ENCODE assay signal across 24 cellular contexts in genomic region chr5:178281321-178281720, GRCh38.
"Had no signal": no experiment of that assay in that cellular context is flagged by ENCODE, and none has a peak within 500 bp of the region (broad histone marks: within the 10 kb centered on the region; RNA-seq: fewer than 3 reads in every experiment).

No MANE protein-coding gene starts in this region.

- ATAC-seq: activated T-cell treated with anti-CD3 and anti-CD28 coated beads, Interleukin-2, amount 50 U/mL, for 4 hours; gastroesophageal sphincter; heart left ventricle; stimulated activated effector memory CD8-positive, alpha-beta T cell treated with anti-CD3 and anti-CD28 coated beads, Interleukin-12 subunit alpha, Interleukin-12 subunit beta, amount 100 ng/mL, for 72 hours; stimulated activated naive CD8-positive, alpha-beta T cell treated with anti-CD3 and anti-CD28 coated beads, Interleukin-15, amount 100 ng/mL, for 72 hours; T-helper 17 cell had no signal

- H3K36me3 Mint-ChIP-seq: stimulated activated effector memory CD8-positive, alpha-beta T cell treated with anti-CD3 and anti-CD28 coated beads, Interleukin-12 subunit alpha, Interleukin-12 subunit beta, amount 100 ng/mL, for 72 hours had no signal

- H3K4me3 ChIP-seq: adrenal gland, coronary artery, esophagus squamous epithelium, gastroesophageal sphincter, heart left ventricle, lung, ovary, prostate gland, right atrium auricular region, tibial artery had no signal

- H3K27ac Mint-ChIP-seq: activated naive CD8-positive, alpha-beta T cell; activated T-helper 2 cell treated with anti-CD3 and anti-CD28 coated beads, Interferon-gamma antibody, Interleukin-2, Interleukin-4, amounts not matched to agents 10 μg/mL and 5 μg/mL and 100 μg/mL, durations not matched to agents 14 hours and 24 hours and 36 hours; endodermal cell; naive B cell; stimulated activated effector memory CD8-positive, alpha-beta T cell treated with anti-CD3 and anti-CD28 coated beads, Interleukin-12 subunit alpha, Interleukin-12 subunit beta, amount 100 ng/mL, for 72 hours; T-helper 17 cell had no signal

- H3K4me3 Mint-ChIP-seq: activated naive CD8-positive, alpha-beta T cell; activated T-cell treated with anti-CD3 and anti-CD28 coated beads, Interleukin-2, amount 50 U/mL, for 4 hours; endodermal cell; stimulated activated effector memory CD8-positive, alpha-beta T cell treated with anti-CD3 and anti-CD28 coated beads, Interleukin-12 subunit alpha, Interleukin-12 subunit beta, amount 100 ng/mL, for 72 hours; stimulated activated naive CD8-positive, alpha-beta T cell treated with anti-CD3 and anti-CD28 coated beads, Interleukin-15, amount 100 ng/mL, for 72 hours; T-helper 17 cell had no signal

- H3K9me3 Mint-ChIP-seq: endodermal cell had no signal

- H3K36me3 ChIP-seq: adrenal gland, esophagus squamous epithelium, gastroesophageal sphincter, heart left ventricle, ovary, prostate gland, right atrium auricular region, tibial artery had no signal

- DNase-seq: activated CD4-positive, alpha-beta T cell treated with anti-CD3 and anti-CD28 coated beads for 4 hours; activated CD4-positive, alpha-beta T cell treated with anti-CD3 and anti-CD28 coated beads, Interleukin-2, amount 50 U/mL, for 48 hours; activated CD4-positive, CD25-positive, alpha-beta regulatory T cell; activated CD8-positive, alpha-beta memory T cell treated with anti-CD3 and anti-CD28 coated beads, Interleukin-2, amount 50 U/mL, for 48 hours; activated naive CD4-positive, alpha-beta T cell; activated T-cell treated with anti-CD3 and anti-CD28 coated beads, Interleukin-2, amount 50 U/mL, for 4 hours; adrenal gland; endodermal cell; esophagus squamous epithelium; naive B cell; ovary; stimulated activated CD4-positive, alpha-beta T cell treated with anti-CD3 and anti-CD28 coated beads, Interleukin-12 subunit alpha, Interleukin-12 subunit beta, amount 100 ng/mL, for 4 hours; stimulated activated naive CD8-positive, alpha-beta T cell treated with anti-CD3 and anti-CD28 coated beads, Interleukin-15, amount 100 ng/mL, for 72 hours; T-helper 17 cell; tibial artery had no signal

- H3K9me3 ChIP-seq: ovary, prostate gland had no signal

- H3K4me1 ChIP-seq: prostate gland had no signal

- H3K27ac ChIP-seq: adrenal gland, coronary artery, esophagus squamous epithelium, gastroesophageal sphincter, ovary, prostate gland, right atrium auricular region, tibial artery had no signal

- H3K27me3 Mint-ChIP-seq: activated naive CD8-positive, alpha-beta T cell had no signal

- H3K27me3 ChIP-seq: adrenal gland, heart left ventricle, ovary, right atrium auricular region had no signal
